In the genomic region with DNA sequence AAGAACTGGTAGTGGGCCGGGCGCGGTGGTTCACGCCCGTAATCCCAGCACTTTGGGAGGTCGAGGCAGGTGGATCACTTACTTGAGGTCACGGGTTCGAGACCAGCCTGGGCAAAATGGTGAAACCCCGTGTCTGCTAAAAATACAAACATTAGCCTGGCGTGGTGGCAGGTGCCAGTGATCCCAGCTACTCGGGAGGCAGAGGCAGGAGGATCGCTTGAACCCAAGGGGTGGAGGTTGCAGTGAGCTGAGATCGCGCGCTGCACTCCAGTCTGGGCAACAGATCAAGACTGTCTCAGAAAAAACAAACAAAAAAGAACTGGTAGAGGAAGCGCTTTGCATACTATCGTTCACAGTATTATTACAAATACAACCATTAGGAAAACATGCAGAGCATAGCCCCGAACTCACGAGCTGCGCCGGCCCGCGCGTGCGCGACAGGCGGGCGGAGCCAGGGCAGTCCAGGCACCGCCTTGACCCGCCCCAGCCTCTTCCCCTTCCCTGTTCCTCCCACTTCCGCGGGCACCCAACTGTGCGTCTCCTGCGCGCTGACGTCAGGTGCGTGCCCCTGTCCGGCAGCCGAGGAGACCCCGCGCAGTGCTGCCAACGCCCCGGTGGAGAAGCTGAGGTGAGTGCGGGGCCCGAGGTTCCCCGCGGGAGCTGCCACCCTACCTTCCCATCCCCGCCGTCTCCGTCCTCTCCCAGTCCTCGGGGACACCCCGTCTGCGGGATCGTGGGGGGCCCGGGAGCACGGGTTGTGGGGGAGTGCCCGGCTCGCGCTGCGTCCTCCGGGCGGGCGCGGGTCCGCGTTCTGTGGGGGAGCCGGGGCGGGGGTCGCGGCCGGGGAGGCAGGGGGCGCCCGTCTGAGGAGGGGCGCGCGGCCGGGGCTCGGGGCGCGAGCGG, we compare ENCODE assay signal across 1 cellular context.
TF ChIP-seq lines count a peak whose summit lies in the region.

TSS of gene CDC42 (plus strand) at position 595 of the 903 bp plus-strand sequence. CDS start 25,770 bp downstream, outside the sequence.

TF ChIP-seq in K562, 482 proteins besides CTCF, POLR2A, EP300 and RAD21 (continued from another document):
- TF ChIP-seq, protein P1, sequence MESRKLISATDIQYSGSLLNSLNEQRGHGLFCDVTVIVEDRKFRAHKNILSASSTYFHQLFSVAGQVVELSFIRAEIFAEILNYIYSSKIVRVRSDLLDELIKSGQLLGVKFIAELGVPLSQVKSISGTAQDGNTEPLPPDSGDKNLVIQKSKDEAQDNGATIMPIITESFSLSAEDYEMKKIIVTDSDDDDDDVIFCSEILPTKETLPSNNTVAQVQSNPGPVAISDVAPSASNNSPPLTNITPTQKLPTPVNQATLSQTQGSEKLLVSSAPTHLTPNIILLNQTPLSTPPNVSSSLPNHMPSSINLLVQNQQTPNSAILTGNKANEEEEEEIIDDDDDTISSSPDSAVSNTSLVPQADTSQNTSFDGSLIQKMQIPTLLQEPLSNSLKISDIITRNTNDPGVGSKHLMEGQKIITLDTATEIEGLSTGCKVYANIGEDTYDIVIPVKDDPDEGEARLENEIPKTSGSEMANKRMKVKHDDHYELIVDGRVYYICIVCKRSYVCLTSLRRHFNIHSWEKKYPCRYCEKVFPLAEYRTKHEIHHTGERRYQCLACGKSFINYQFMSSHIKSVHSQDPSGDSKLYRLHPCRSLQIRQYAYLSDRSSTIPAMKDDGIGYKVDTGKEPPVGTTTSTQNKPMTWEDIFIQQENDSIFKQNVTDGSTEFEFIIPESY (CRISPR knock-in tag; IDR thresholded peaks at IDR 0.05): 0 out of 2 replicates have a peak, but pooled peaks have one; percentile 11
- TF ChIP-seq ZNF589 (CRISPR knock-in tag; IDR thresholded peaks at IDR 0.05; ENCODE audit: low read depth) (no peak), NUFIP1 (IDR thresholded peaks at IDR 0.05; ENCODE audit: partially characterized antibody) (no peak), PTTG1 (tag; IDR thresholded peaks at IDR 0.05; ENCODE audit: low read depth) (no peak), PPARD (CRISPR knock-in tag; IDR thresholded peaks at IDR 0.05) (no peak), GABPB1 (CRISPR knock-in tag; IDR thresholded peaks at IDR 0.05) (peak; percentile 79), PHB (CRISPR knock-in tag; IDR thresholded peaks at IDR 0.05) (no peak), TFAP4 (CRISPR knock-in tag; IDR thresholded peaks at IDR 0.05; ENCODE audit: borderline replicate concordance) (peak; percentile 86), TCF7L2 (IDR thresholded peaks at IDR 0.05; ENCODE audit: low read depth, low read length) (no peak), HLTF (IDR thresholded peaks at IDR 0.05) (no peak), NR2C2 (CRISPR knock-in tag; IDR thresholded peaks at IDR 0.05) (no peak), NR2C2 (tag; IDR thresholded peaks at IDR 0.05) (peak; percentile 58; the same call in 1 of the 2 replicates), E2F3 (CRISPR knock-in tag; IDR thresholded peaks at IDR 0.05) (no peak), ZNF282 (CRISPR knock-in tag; IDR thresholded peaks at IDR 0.05) (no peak), JUNB (CRISPR knock-in tag; conservative IDR thresholded peaks at IDR 0.05) (no peak), ILK (tag; IDR thresholded peaks at IDR 0.05; ENCODE audit: borderline replicate concordance, low read depth) (no peak), TARDBP (IDR thresholded peaks at IDR 0.05) (no peak), SAFB2 (IDR thresholded peaks at IDR 0.05; ENCODE audit: borderline replicate concordance, low read depth, low read length, severe bottlenecking) (no peak), BDP1 (IDR thresholded peaks at IDR 0.05; ENCODE audit: insufficient read depth, insufficient read length) (no peak), NFYB (IDR thresholded peaks at IDR 0.05; ENCODE audit: extremely low read depth, insufficient read length) (no peak), SMC3 (conservative IDR thresholded peaks at IDR 0.05; ENCODE audit: insufficient read depth, low read depth, low read length) (no peak), ATF4 (CRISPR knock-in tag; IDR thresholded peaks at IDR 0.05) (peak; percentile 28; the same call in 1 of the 2 replicates), ZNF143 (CRISPR knock-in tag; IDR thresholded peaks at IDR 0.05) (no peak; the same call in 1 of the 2 replicates), HMG20A (CRISPR knock-in tag; conservative IDR thresholded peaks at IDR 0.05) (no peak), ADNP (tag; IDR thresholded peaks at IDR 0.05) (peak; percentile 97), BACH1 (tag; IDR thresholded peaks at IDR 0.05) (no peak), ZNF124 (CRISPR knock-in tag; IDR thresholded peaks at IDR 0.05) (no peak), HDGF (IDR thresholded peaks at IDR 0.05) (0 out of 2 replicates have a peak, but pooled peaks have one; percentile 52), ZNF239 (CRISPR knock-in tag; IDR thresholded peaks at IDR 0.05) (peak; percentile 15; the same call in 1 of the 2 replicates), TEAD2 (tag; IDR thresholded peaks at IDR 0.05) (no peak)
- TF ChIP-seq, protein P2, sequence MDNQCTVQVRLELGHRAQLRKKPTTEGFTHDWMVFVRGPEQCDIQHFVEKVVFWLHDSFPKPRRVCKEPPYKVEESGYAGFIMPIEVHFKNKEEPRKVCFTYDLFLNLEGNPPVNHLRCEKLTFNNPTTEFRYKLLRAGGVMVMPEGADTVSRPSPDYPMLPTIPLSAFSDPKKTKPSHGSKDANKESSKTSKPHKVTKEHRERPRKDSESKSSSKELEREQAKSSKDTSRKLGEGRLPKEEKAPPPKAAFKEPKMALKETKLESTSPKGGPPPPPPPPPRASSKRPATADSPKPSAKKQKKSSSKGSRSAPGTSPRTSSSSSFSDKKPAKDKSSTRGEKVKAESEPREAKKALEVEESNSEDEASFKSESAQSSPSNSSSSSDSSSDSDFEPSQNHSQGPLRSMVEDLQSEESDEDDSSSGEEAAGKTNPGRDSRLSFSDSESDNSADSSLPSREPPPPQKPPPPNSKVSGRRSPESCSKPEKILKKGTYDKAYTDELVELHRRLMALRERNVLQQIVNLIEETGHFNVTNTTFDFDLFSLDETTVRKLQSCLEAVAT (IDR thresholded peaks at IDR 0.05): peak in 1 of 2 experiments; percentile 90; a peak in 3 of 4 replicates
